In genomic region chr2:70919672-70920366, GRCh38 we compare ENCODE assay signal across 8 cellular contexts. TPM values are rescaled to one million over a fixed set of nuclear protein-coding genes. Genes with fewer than 3 reads are reported as not detected.
DNase-seq lines count a peak whose midpoint lies in the region; ATAC-seq, FAIRE-seq and TF ChIP-seq lines count a peak whose summit lies in the region.

No MANE protein-coding gene starts in this region.

- no peak overlapping the region for H3K4me3 ChIP-seq in PC-3 (ENCODE audit: low read length)
- H3K4me3 ChIP-seq in esophagus muscularis mucosa: no peak overlapping the region

- H3K79me2 ChIP-seq in PC-3 (ENCODE audit: low read length): no peaks in the 10 kb centered on the region

- TF ChIP-seq CTCF in PC-3 (conservative IDR thresholded peaks at IDR 0.05; ENCODE audit: low read depth, low read length) (peak; percentile 92), esophagus muscularis mucosa (IDR thresholded peaks at IDR 0.05) (peak; percentile 77 to 91 (median 82))

- no peak for TF ChIP-seq EP300 in esophagus muscularis mucosa (IDR thresholded peaks at IDR 0.05)

- H3K27me3 Mint-ChIP-seq in natural killer cell treated with Interleukin-12 subunit alpha and Interleukin-12 subunit beta and Interleukin-15 and Interleukin-18, amount 100 ng/mL, for 72 hours: peaks cover 17 to 24% of the 10 kb centered on the region in 2 donors

- 0 out of 2 replicates have a peak overlapping the region, but pooled peaks have one; percentile 62 for H2AFZ ChIP-seq in PC-3 (ENCODE audit: low read length)

- DNase-seq in PC-3 (peak; percentile 93), activated T-cell treated with anti-CD3 and anti-CD28 coated beads for 4 hours (peak; percentile 69), esophagus muscularis mucosa (ENCODE audit: extremely low spot score) (no peak)
- DNase-seq in natural killer cell treated with Interleukin-12 subunit alpha and Interleukin-12 subunit beta and Interleukin-15 and Interleukin-18, amount 100 ng/mL, for 72 hours (ENCODE audit: low spot score): peak; percentile 83
- peak in 5 of 6 experiments; percentile 46 to 70 (median 65) for DNase-seq in stimulated activated naive CD4-positive, alpha-beta T cell (lab: John Stamatoyannopoulos, UW)

- H3K4me3 Mint-ChIP-seq in natural killer cell treated with Interleukin-12 subunit alpha and Interleukin-12 subunit beta and Interleukin-15 and Interleukin-18, amount 100 ng/mL, for 72 hours: no peak overlapping the region

- no peaks in the 10 kb centered on the region for H3K9me3 Mint-ChIP-seq in natural killer cell treated with Interleukin-12 subunit alpha and Interleukin-12 subunit beta and Interleukin-15 and Interleukin-18, amount 100 ng/mL, for 72 hours

- WGBS in esophagus muscularis mucosa: 31% methylated on average over 16 of the region's 16 CpGs

- H3K9me2 ChIP-seq in PC-3 (replicated peaks; ENCODE audit: low read length): no peaks in the 10 kb centered on the region

- no peaks in the 10 kb centered on the region for H3K36me3 Mint-ChIP-seq in natural killer cell treated with Interleukin-12 subunit alpha and Interleukin-12 subunit beta and Interleukin-15 and Interleukin-18, amount 100 ng/mL, for 72 hours

- ATAC-seq in HG03520 (IDR thresholded peaks at IDR 0.05; ENCODE audit: unreplicated experiment): peak; percentile 56
- ATAC-seq in PC-3: peak; percentile 94
- peak; percentile 82 to 85 for ATAC-seq in natural killer cell treated with Interleukin-12 subunit alpha and Interleukin-12 subunit beta and Interleukin-15 and Interleukin-18, amount 100 ng/mL, for 72 hours
- no peak for ATAC-seq in GM19455 (IDR thresholded peaks at IDR 0.05; ENCODE audit: unreplicated experiment)

- H3F3A ChIP-seq in PC-3 (ENCODE audit: low read length, unreplicated experiment): no peaks in the 10 kb centered on the region

- no peak for TF ChIP-seq POLR2A in esophagus muscularis mucosa (IDR thresholded peaks at IDR 0.05; ENCODE audit: low read depth)

- H3K27ac ChIP-seq in PC-3 (ENCODE audit: low read length): no peak overlapping the region
- no peak overlapping the region for H3K27ac ChIP-seq in esophagus muscularis mucosa (replicated peaks in 1 of 4)

- no peak overlapping the region for H3K9ac ChIP-seq in PC-3 (ENCODE audit: low read length)

- FAIRE-seq in G401.6 (lab: Jason Lieb, UNC): peak; percentile 90

- no peaks in the 10 kb centered on the region for H4K20me1 ChIP-seq in PC-3 (ENCODE audit: low read length)

- POLR2A ChIA-PET in PC-3 (lab: Charles Lee; ENCODE audit: unreplicated experiment): no interaction called here

- no peak overlapping the region for H3K27ac Mint-ChIP-seq in natural killer cell treated with Interleukin-12 subunit alpha and Interleukin-12 subunit beta and Interleukin-15 and Interleukin-18, amount 100 ng/mL, for 72 hours

- peak overlapping the region; percentile 60; the same call in 1 of the 2 replicates for H3K4me2 ChIP-seq in PC-3 (ENCODE audit: low read length)

- no peaks in the 10 kb centered on the region for H3K9me3 ChIP-seq in PC-3 (ENCODE audit: low read length)
- H3K9me3 ChIP-seq in esophagus muscularis mucosa: no peaks in the 10 kb centered on the region

- CTCF ChIA-PET in PC-3 (lab: Charles Lee): interaction anchor here (0.6 to 1.0 kb wide), 2 partner anchors 31 to 48 kb away, joined by 3 read pairs; no protein-coding TSS in a partner anchor

- BruUV-seq in PC-3 (replicated peaks; lab: Mats Ljungman, UMichigan): no TSS peak

- no peaks in the 10 kb centered on the region for H3K4me1 ChIP-seq in PC-3 (ENCODE audit: insufficient read depth, low read length)
- peaks cover 0 to 6% (median 0%) of the 10 kb centered on the region in 4 donors for H3K4me1 ChIP-seq in esophagus muscularis mucosa

- H3K36me3 ChIP-seq in PC-3 (ENCODE audit: low read depth, low read length) (no peaks in the 10 kb centered on the region), esophagus muscularis mucosa (no peaks in the 10 kb centered on the region)

- H3K27me3 ChIP-seq in PC-3 (ENCODE audit: low read length): no peaks in the 10 kb centered on the region
- peaks cover 0 to 64% (median 4%) of the 10 kb centered on the region in 4 donors for H3K27me3 ChIP-seq in esophagus muscularis mucosa

- intact Hi-C loops in PC-3 (cut with micrococcal nuclease) (loop anchor here (1.0 kb wide), 1 partner anchor 49 kb away; no protein-coding TSS in a partner anchor), esophagus muscularis mucosa (cut with DNase I) (loop anchor here (5.0 kb wide), 1 partner anchor 48 kb away; no protein-coding TSS in a partner anchor)

- H3K4me1 Mint-ChIP-seq in natural killer cell treated with Interleukin-12 subunit alpha and Interleukin-12 subunit beta and Interleukin-15 and Interleukin-18, amount 100 ng/mL, for 72 hours (ENCODE audit: low read depth in 2 of 2): peaks cover 0 to 9% of the 10 kb centered on the region in 2 donors

RNA-seq across cellular contexts. Expression of gene ATP6V1B1, which starts 15.9 kb away (rescaled TPM):
- total RNA-seq in PC-3 (2014; rRNA removed) (not detected in 2 replicates), esophagus muscularis mucosa (1 to 10 TPM in 1 of 4 donors, under 1 TPM in 1, not detected in 2; 0.83 to 1.6 TPM)
- total RNA-seq in natural killer cell treated with Interleukin-12 subunit alpha and Interleukin-12 subunit beta and Interleukin-15 and Interleukin-18, amount 100 ng/mL, for 72 hours: 1 to 10 TPM; 6.5 to 7.2 TPM

RNA-seq across cellular contexts. Expression of gene VAX2, which starts 19.4 kb away (rescaled TPM):
- total RNA-seq in PC-3 (2014; rRNA removed) (0.23 TPM in 1 of 2 replicates, not detected in the other), esophagus muscularis mucosa (1 to 10 TPM in 3 of 4 donors, under 1 TPM in 1; 0.33 to 2.5 (median 1.5) TPM)
- 10 to 100 TPM in 1 of 2 donors, 1 to 10 TPM in 1; 8.4 to 15.8 TPM for total RNA-seq in natural killer cell treated with Interleukin-12 subunit alpha and Interleukin-12 subunit beta and Interleukin-15 and Interleukin-18, amount 100 ng/mL, for 72 hours

RNA-seq across cellular contexts. Expression of gene ANKRD53, which starts 58.6 kb away (rescaled TPM):
- total RNA-seq in PC-3 (2014; rRNA removed) (not detected in 2 replicates), esophagus muscularis mucosa (1 to 10 TPM in 1 of 4 donors, under 1 TPM in 3; under 0.01 to 3.2 (median 0.82) TPM)
- under 1 TPM in 1 of 2 donors, not detected in 1; 0.88 TPM for total RNA-seq in natural killer cell treated with Interleukin-12 subunit alpha and Interleukin-12 subunit beta and Interleukin-15 and Interleukin-18, amount 100 ng/mL, for 72 hours
